In the genomic region with DNA sequence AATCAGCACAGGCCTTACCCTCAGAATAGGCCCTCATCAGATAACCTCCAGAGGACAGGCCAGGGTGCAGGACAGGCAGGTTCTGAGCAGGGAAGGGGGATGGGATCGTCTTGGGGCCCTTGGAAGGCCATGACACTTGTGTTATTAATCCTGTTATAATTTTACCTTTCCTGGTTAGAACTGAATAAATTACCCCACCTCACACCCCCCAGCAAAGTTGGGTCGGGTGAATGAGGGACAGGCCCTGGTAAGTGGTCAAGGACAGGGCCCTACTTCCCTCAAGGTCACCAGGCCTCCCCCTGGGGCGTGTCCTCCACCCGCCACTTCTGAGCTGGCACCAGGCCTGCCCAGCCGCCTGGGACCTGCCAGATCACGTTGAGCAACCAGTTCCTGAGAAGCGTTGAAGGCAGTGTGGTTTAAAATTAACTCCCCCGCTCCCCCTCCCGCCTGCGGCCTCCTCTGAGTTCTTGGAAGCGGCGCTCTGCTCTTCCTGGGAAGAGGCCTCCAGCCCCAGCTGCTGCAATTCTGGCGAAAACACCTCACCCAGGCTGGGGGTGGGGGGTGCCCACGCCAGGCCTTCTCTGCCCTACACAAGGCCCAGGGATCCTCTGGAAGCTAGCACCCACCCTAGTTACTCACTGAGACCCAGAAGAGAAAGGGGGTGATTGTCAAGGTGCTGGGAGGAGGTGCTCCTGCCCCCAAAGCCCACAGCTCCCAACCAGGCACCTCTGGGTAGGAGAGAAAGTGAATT, we compare ENCODE assay signal across 8 cellular contexts. TPM values are rescaled to one million over a fixed set of nuclear protein-coding genes. Genes with fewer than 3 reads are reported as not detected.
DNase-seq lines count a peak whose midpoint lies in the region; TF ChIP-seq lines count a peak whose summit lies in the region.

No MANE protein-coding gene starts in this region.

- H3K4me3 Mint-ChIP-seq in activated CD4-positive, alpha-beta T cell treated with anti-CD3 and anti-CD28 coated beads, Interleukin-2, amount 10 ng/mL, durations not matched to agents 7 days and 5 days: peak overlapping the region; percentile 99

- H3K4me3 ChIP-seq in HFF-Myc (replicated peaks; ENCODE audit: low read depth, low read length): no peak overlapping the region

- peaks cover 85% of the 10 kb centered on the region for H3K4me1 Mint-ChIP-seq in activated CD4-positive, alpha-beta T cell treated with anti-CD3 and anti-CD28 coated beads, Interleukin-2, amount 10 ng/mL, durations not matched to agents 7 days and 5 days

- TF ChIP-seq CTCF in HFF-Myc (IDR thresholded peaks at IDR 0.05; ENCODE audit: low read depth, low read length, missing control alignments): no peak

- H3K9me3 Mint-ChIP-seq in activated CD4-positive, alpha-beta T cell treated with anti-CD3 and anti-CD28 coated beads, Interleukin-2, amount 10 ng/mL, durations not matched to agents 7 days and 5 days: no peaks in the 10 kb centered on the region

- POLR2A ChIA-PET in activated CD4-positive, alpha-beta T cell treated with anti-CD3 and anti-CD28 coated beads, Interleukin-2, amount 10 ng/mL, durations not matched to agents 7 days and 5 days (lab: Charles Lee): interaction anchor here (1.5 to 7.0 kb wide), 4 partner anchors 11 to 34 kb away, joined by 4 to 85 read pairs (median 66); partner anchors contain the start of genes C3orf18, CISH and HEMK1

- peak overlapping the region; percentile 93 for H3K27ac ChIP-seq in cingulate gyrus (ENCODE audit: low read depth, low read length)

- H3K27ac Mint-ChIP-seq in activated CD4-positive, alpha-beta T cell treated with anti-CD3 and anti-CD28 coated beads, Interleukin-2, amount 10 ng/mL, durations not matched to agents 7 days and 5 days: peak overlapping the region; percentile 98

- CTCF ChIA-PET in activated CD4-positive, alpha-beta T cell treated with anti-CD3 and anti-CD28 coated beads, Interleukin-2, amount 10 ng/mL, durations not matched to agents 7 days and 5 days (lab: Charles Lee): interaction anchor here (0.8 to 13.4 kb wide), 6 partner anchors 10 to 33 kb away, joined by 3 to 211 read pairs (median 43); partner anchors contain the start of genes C3orf18, CISH, HEMK1 and MAPKAPK3

- peak; percentile 18 for DNase-seq in COR-L47 (lab: John Stamatoyannopoulos, UW)
- DNase-seq in HFF-Myc (ENCODE audit: extremely low read depth, low read depth): peak; percentile 73
- DNase-seq in NCI-H2227 (lab: John Stamatoyannopoulos, UW; ENCODE audit: unreplicated experiment): peak; percentile 72
- DNase-seq in activated CD4-positive, alpha-beta T cell treated with anti-CD3 and anti-CD28 coated beads, Interleukin-2, amount 10 ng/mL, durations not matched to agents 7 days and 5 days: peak; percentile 84
- DNase-seq in lung microvascular endothelial cell (ENCODE audit: low read depth in 2 of 2): peak; percentile 58 to 89
- peak; percentile 71 for DNase-seq in stimulated activated CD8-positive, alpha-beta memory T cell treated with anti-CD3 and anti-CD28 coated beads, Interleukin-12 subunit alpha, Interleukin-12 subunit beta, amount 100 ng/mL, for 24 hours (ENCODE audit: extremely low read depth)
- no peak for DNase-seq in islet precursor cell

- H3K36me3 Mint-ChIP-seq in activated CD4-positive, alpha-beta T cell treated with anti-CD3 and anti-CD28 coated beads, Interleukin-2, amount 10 ng/mL, durations not matched to agents 7 days and 5 days (ENCODE audit: low read depth): peaks cover 69% of the 10 kb centered on the region

- H3K27me3 Mint-ChIP-seq in activated CD4-positive, alpha-beta T cell treated with anti-CD3 and anti-CD28 coated beads, Interleukin-2, amount 10 ng/mL, durations not matched to agents 7 days and 5 days: no peaks in the 10 kb centered on the region

RNA-seq across cellular contexts. Expression of gene CISH, which starts 10.6 kb away (rescaled TPM):
- total RNA-seq in activated CD4-positive, alpha-beta T cell treated with anti-CD3 and anti-CD28 coated beads, Interleukin-2, amount 10 ng/mL, durations not matched to agents 7 days and 5 days: 100 to 1,000 TPM; 300 to 308 TPM
- total RNA-seq in lung microvascular endothelial cell: 0.20 and 0.22 TPM in 2 replicates

RNA-seq across cellular contexts. Expression of gene MAPKAPK3, which starts 15.9 kb away (rescaled TPM):
- 100 to 1,000 TPM; 135 to 140 TPM for total RNA-seq in activated CD4-positive, alpha-beta T cell treated with anti-CD3 and anti-CD28 coated beads, Interleukin-2, amount 10 ng/mL, durations not matched to agents 7 days and 5 days
- 2.6 and 7.0 TPM in 2 replicates for total RNA-seq in lung microvascular endothelial cell

RNA-seq across cellular contexts. Expression of gene HEMK1, which starts 31.7 kb away (rescaled TPM):
- 10 to 100 TPM; 42.3 to 49.0 TPM for total RNA-seq in activated CD4-positive, alpha-beta T cell treated with anti-CD3 and anti-CD28 coated beads, Interleukin-2, amount 10 ng/mL, durations not matched to agents 7 days and 5 days
- total RNA-seq in lung microvascular endothelial cell: 2.6 and 2.8 TPM in 2 replicates

RNA-seq across cellular contexts. Expression of gene C3orf18, which starts 33.5 kb away (rescaled TPM):
- total RNA-seq in activated CD4-positive, alpha-beta T cell treated with anti-CD3 and anti-CD28 coated beads, Interleukin-2, amount 10 ng/mL, durations not matched to agents 7 days and 5 days: 10 to 100 TPM; 29.0 to 33.9 TPM
- total RNA-seq in lung microvascular endothelial cell: 0.87 and 1.4 TPM in 2 replicates

Comparison
In these comparisons a context has a peak if more than half of its experiments do, and no peak if none do; other contexts are left out.
1. RNA of gene CISH, which starts 10.6 kb away (total RNA-seq): 300 to 308 TPM in activated CD4-positive, alpha-beta T cell treated with anti-CD3 and anti-CD28 coated beads, Interleukin-2, amount 10 ng/mL, durations not matched to agents 7 days and 5 days; 0.20 to 0.22 TPM in lung microvascular endothelial cell; every median in the first group is over 100 times any median in the second.
2. RNA of gene MAPKAPK3, which starts 15.9 kb away (total RNA-seq): 135 to 140 TPM in activated CD4-positive, alpha-beta T cell treated with anti-CD3 and anti-CD28 coated beads, Interleukin-2, amount 10 ng/mL, durations not matched to agents 7 days and 5 days; 2.6 to 7.0 TPM in lung microvascular endothelial cell; every median in the first group is over 10 times any median in the second.
3. RNA of gene HEMK1, which starts 31.7 kb away (total RNA-seq): 42.3 to 49.0 TPM in activated CD4-positive, alpha-beta T cell treated with anti-CD3 and anti-CD28 coated beads, Interleukin-2, amount 10 ng/mL, durations not matched to agents 7 days and 5 days; 2.6 to 2.8 TPM in lung microvascular endothelial cell; every median in the first group is over 10 times any median in the second.